In genomic region chr9:131673531-131673930, GRCh38 we compare ENCODE assay signal across 17 cellular contexts.
DNase-seq lines count a peak whose midpoint lies in the region; ATAC-seq and TF ChIP-seq lines count a peak whose summit lies in the region.
"Had no signal": no experiment of that assay in that cellular context is flagged by ENCODE, and none has a peak within 500 bp of the region (broad histone marks: within the 10 kb centered on the region; RNA-seq: fewer than 3 reads in every experiment).

No MANE protein-coding gene starts in this region.

- H3K9me3 Mint-ChIP-seq in activated T-cell treated with anti-CD3 and anti-CD28 coated beads, Interleukin-2, amount 50 U/mL, for 4 hours = no peaks in the 10 kb centered on the region
- H3K9me3 Mint-ChIP-seq: WTC11 had no signal

- H3K36me3 Mint-ChIP-seq in activated T-cell treated with anti-CD3 and anti-CD28 coated beads, Interleukin-2, amount 50 U/mL, for 4 hours (ENCODE audit: insufficient read depth) = peaks cover 2% of the 10 kb centered on the region
- H3K36me3 Mint-ChIP-seq in T-helper 17 cell (ENCODE audit: low read depth) = no peaks in the 10 kb centered on the region
- H3K36me3 Mint-ChIP-seq: WTC11 had no signal

- DNase-seq in activated T-cell treated with anti-CD3 and anti-CD28 coated beads, Interleukin-2, amount 50 U/mL, for 4 hours = no peak
- DNase-seq in activated T-cell treated with anti-CD3 and anti-CD28 coated beads, Interleukin-2, amount 50 U/mL, for 48 hours = no peak
- DNase-seq in T-helper 17 cell (no peak), esophagus squamous epithelium (lab: John Stamatoyannopoulos, UW) (no peak), tibial nerve (ENCODE audit: low spot score in 2 of 2) (no peak), SJCRH30 (no peak), EL (no peak)
- DNase-seq: ACHN; activated effector memory CD4-positive, alpha-beta T cell treated with anti-CD3 and anti-CD28 coated beads, Interleukin-2, amount 50 U/mL, for 16 hours; brain microvascular endothelial cell; left lung; NCI-H187 treated with DMSO at 0.1 percent for 48 hours had no signal

- no peaks in the 10 kb centered on the region for H3K36me3 ChIP-seq in esophagus squamous epithelium
- H3K36me3 ChIP-seq in tibial nerve = no peaks in the 10 kb centered on the region
- H3K36me3 ChIP-seq in SJCRH30 = no peaks in the 10 kb centered on the region
- H3K36me3 ChIP-seq: brain microvascular endothelial cell, left lung, neutrophil, SJSA1 had no signal

- H3K4me3 ChIP-seq in esophagus squamous epithelium (no peak overlapping the region), tibial nerve (no peak overlapping the region), SJCRH30 (no peak overlapping the region)
- H3K4me3 ChIP-seq: left lung, SJSA1, skin epidermis had no signal

- TF ChIP-seq EP300 in tibial nerve (IDR thresholded peaks at IDR 0.05) = no peak

- H3K27ac Mint-ChIP-seq in T-helper 17 cell = peak overlapping the region; percentile 100
- H3K27ac Mint-ChIP-seq: WTC11 had no signal

- TF ChIP-seq CTCF in esophagus squamous epithelium (IDR thresholded peaks at IDR 0.05) (no peak), tibial nerve (IDR thresholded peaks at IDR 0.05) (no peak)

- peak overlapping the region; percentile 33 for H3K4me3 Mint-ChIP-seq in activated T-cell treated with anti-CD3 and anti-CD28 coated beads, Interleukin-2, amount 50 U/mL, for 4 hours
- H3K4me3 Mint-ChIP-seq in T-helper 17 cell = peak overlapping the region; percentile 92
- H3K4me3 Mint-ChIP-seq: WTC11 had no signal

- no peaks in the 10 kb centered on the region for H3K27me3 Mint-ChIP-seq in activated T-cell treated with anti-CD3 and anti-CD28 coated beads, Interleukin-2, amount 50 U/mL, for 4 hours (ENCODE audit: low read depth)
- no peaks in the 10 kb centered on the region for H3K27me3 Mint-ChIP-seq in T-helper 17 cell

- H3K27me3 ChIP-seq in esophagus squamous epithelium = peaks cover 0 to 13% (median 0%) of the 10 kb centered on the region in 4 donors
- no peaks in the 10 kb centered on the region for H3K27me3 ChIP-seq in tibial nerve
- no peaks in the 10 kb centered on the region for H3K27me3 ChIP-seq in SJCRH30
- H3K27me3 ChIP-seq: brain microvascular endothelial cell, left lung, neutrophil, SJSA1 had no signal

- peak in 1 of 4 donors; percentile 19 for TF ChIP-seq POLR2A in esophagus squamous epithelium (IDR thresholded peaks at IDR 0.05)
- no peak for TF ChIP-seq POLR2A in tibial nerve (IDR thresholded peaks at IDR 0.05)

- no peak for ATAC-seq in activated T-cell treated with anti-CD3 and anti-CD28 coated beads, Interleukin-2, amount 50 U/mL, for 4 hours
- no peak for ATAC-seq in T-helper 17 cell
- no peak for ATAC-seq in HG03439 (IDR thresholded peaks at IDR 0.05; ENCODE audit: unreplicated experiment)
- ATAC-seq: left lung, WTC11 had no signal

- intact Hi-C loops in esophagus squamous epithelium (cut with DNase I) = loop anchor here (10.0 kb wide), 1 partner anchor 61 kb away; no protein-coding TSS in a partner anchor

- 49 to 94% methylated on average over 7 of the region's 7 CpGs for WGBS in esophagus squamous epithelium, 2 donors
- WGBS in tibial nerve, 2 donors = 78 to 89% methylated on average over 7 of the region's 7 CpGs

- H3K27ac ChIP-seq in esophagus squamous epithelium (peak overlapping the region in 3 of 4 donors; percentile 37 to 87 (median 86)), tibial nerve (peak overlapping the region in 3 of 4 donors; percentile 28 to 85 (median 43)), SJCRH30 (no peak overlapping the region)
- H3K27ac ChIP-seq: brain microvascular endothelial cell, SJSA1 had no signal

- H3K9me3 ChIP-seq in T-helper 17 cell (ENCODE audit: control insufficient read depth, low read length, poor library complexity, severe bottlenecking) = no peaks in the 10 kb centered on the region
- H3K9me3 ChIP-seq in esophagus squamous epithelium = no peaks in the 10 kb centered on the region
- no peaks in the 10 kb centered on the region for H3K9me3 ChIP-seq in tibial nerve
- H3K9me3 ChIP-seq in SJCRH30 (replicated peaks) = no peaks in the 10 kb centered on the region
- H3K9me3 ChIP-seq: left lung, neutrophil, SJSA1 had no signal

- H3K4me1 ChIP-seq in esophagus squamous epithelium = peaks cover 43 to 100% (median 70%) of the 10 kb centered on the region in 3 donors
- H3K4me1 ChIP-seq in tibial nerve = peaks cover 0 to 78% (median 61%) of the 10 kb centered on the region in 4 donors
- H3K4me1 ChIP-seq in SJCRH30 = peaks cover 46% of the 10 kb centered on the region

- H3K4me1 Mint-ChIP-seq in activated T-cell treated with anti-CD3 and anti-CD28 coated beads, Interleukin-2, amount 50 U/mL, for 4 hours (ENCODE audit: low read depth) = peaks cover 97% of the 10 kb centered on the region
- H3K4me1 Mint-ChIP-seq in T-helper 17 cell = peaks cover 80% of the 10 kb centered on the region
